ENCODE assay signal across 10 cellular contexts in genomic region chr11:119319136-119319701, GRCh38. TPM values are rescaled to one million over a fixed set of nuclear protein-coding genes. Genes with fewer than 3 reads are reported as not detected.
A peak's percentile ranks its signal among the peaks of the same experiment; 100 is the strongest.
DNase-seq lines count a peak whose midpoint lies in the region; ATAC-seq and TF ChIP-seq lines count a peak whose summit lies in the region.
"Had no signal": no experiment of that assay in that cellular context is flagged by ENCODE, and none has a peak within 500 bp of the region (broad histone marks: within the 10 kb centered on the region; RNA-seq: fewer than 3 reads in every experiment).

No MANE protein-coding gene starts in this region.

- H3K9ac ChIP-seq in HUES48 (ENCODE audit: low read depth, low read length) = no peak overlapping the region
- H3K9ac ChIP-seq in neural progenitor cell = no peak overlapping the region

- peak overlapping the region; percentile 89 for H3K4me2 ChIP-seq in neural progenitor cell

- H3K27ac Mint-ChIP-seq in CD4-positive, CD25-positive, alpha-beta regulatory T cell = peak overlapping the region; percentile 48 to 95 (median 66)
- H3K27ac Mint-ChIP-seq in neural progenitor cell = peak overlapping the region; percentile 70

- H4K20me1 ChIP-seq in neural progenitor cell (ENCODE audit: low read depth) = peaks cover 6% of the 10 kb centered on the region

- no peak overlapping the region for H3K4me3 ChIP-seq in CD4-positive, CD25-positive, alpha-beta regulatory T cell (ENCODE audit: low read depth, low read length)
- H3K4me3 ChIP-seq in HUES48 (ENCODE audit: low read depth, low read length) = no peak overlapping the region
- H3K4me3 ChIP-seq in neural progenitor cell = no peak overlapping the region

- H3K36me3 Mint-ChIP-seq in CD4-positive, CD25-positive, alpha-beta regulatory T cell = no peaks in the 10 kb centered on the region
- no peaks in the 10 kb centered on the region for H3K36me3 Mint-ChIP-seq in neural progenitor cell

- no peaks in the 10 kb centered on the region for H3K9me3 ChIP-seq in CD4-positive, CD25-positive, alpha-beta regulatory T cell (ENCODE audit: control insufficient read depth in 2 of 2, low read length in 2 of 2)
- H3K9me3 ChIP-seq in HUES48 (ENCODE audit: control insufficient read depth, insufficient read depth, low read length) (no peaks in the 10 kb centered on the region), neural progenitor cell (ENCODE audit: low read depth) (no peaks in the 10 kb centered on the region)

- H2AFZ ChIP-seq in neural progenitor cell (replicated peaks) = peak overlapping the region; percentile 27

- no peaks in the 10 kb centered on the region for H3K27me3 ChIP-seq in CD4-positive, CD25-positive, alpha-beta regulatory T cell (ENCODE audit: control insufficient read depth, insufficient read depth, low read length)
- H3K27me3 ChIP-seq in HUES48 (ENCODE audit: control insufficient read depth, insufficient read depth, low read length) = peaks cover 40% of the 10 kb centered on the region
- H3K27me3 ChIP-seq in neural progenitor cell = peaks cover 35% of the 10 kb centered on the region
- no peaks in the 10 kb centered on the region for H3K27me3 ChIP-seq in foreskin keratinocyte

- peaks cover 19% of the 10 kb centered on the region for H3K27me3 Mint-ChIP-seq in CD4-positive, CD25-positive, alpha-beta regulatory T cell
- peaks cover 15% of the 10 kb centered on the region for H3K27me3 Mint-ChIP-seq in neural progenitor cell (ENCODE audit: insufficient read depth, low read depth)

- no peak for DNase-seq in CD4-positive, CD25-positive, alpha-beta regulatory T cell
- DNase-seq in dermis blood vessel endothelial cell = peak; percentile 40
- no peak for DNase-seq in neural progenitor cell (ENCODE audit: low spot score)
- no peak for DNase-seq in COLO829 (ENCODE audit: low spot score)
- DNase-seq in foreskin keratinocyte = no peak
- DNase-seq in mucosa of gallbladder (ENCODE audit: low spot score) = no peak

- H3K79me2 ChIP-seq in neural progenitor cell (ENCODE audit: low read depth) = no peaks in the 10 kb centered on the region

- H3K36me3 ChIP-seq in CD4-positive, CD25-positive, alpha-beta regulatory T cell (ENCODE audit: control insufficient read depth, insufficient read depth, low read length) = no peaks in the 10 kb centered on the region
- H3K36me3 ChIP-seq in HUES48 (ENCODE audit: control insufficient read depth, insufficient read depth, low read length) = no peaks in the 10 kb centered on the region
- H3K36me3 ChIP-seq in neural progenitor cell = no peaks in the 10 kb centered on the region

- peak overlapping the region; percentile 55 for H3K27ac ChIP-seq in CD4-positive, CD25-positive, alpha-beta regulatory T cell (ENCODE audit: insufficient read depth, low read length, poor library complexity, severe bottlenecking)
- H3K27ac ChIP-seq in HUES48 (ENCODE audit: low read depth, low read length) (peak overlapping the region; percentile 66), neural progenitor cell (no peak overlapping the region), foreskin keratinocyte (no peak overlapping the region)

- peak overlapping the region; percentile 80 to 95 (median 88) for H3K4me3 Mint-ChIP-seq in CD4-positive, CD25-positive, alpha-beta regulatory T cell
- H3K4me3 Mint-ChIP-seq in neural progenitor cell = peak overlapping the region; percentile 12

- no peaks in the 10 kb centered on the region for H3K9me3 Mint-ChIP-seq in CD4-positive, CD25-positive, alpha-beta regulatory T cell
- H3K9me3 Mint-ChIP-seq in neural progenitor cell = no peaks in the 10 kb centered on the region

- peaks cover 62% of the 10 kb centered on the region for H3K4me1 ChIP-seq in CD4-positive, CD25-positive, alpha-beta regulatory T cell (ENCODE audit: control insufficient read depth, insufficient read depth, low read length, poor library complexity, severe bottlenecking)
- H3K4me1 ChIP-seq in HUES48 (ENCODE audit: control insufficient read depth, insufficient read depth, low read length) (peaks cover 53% of the 10 kb centered on the region), neural progenitor cell (peaks cover 63% of the 10 kb centered on the region), foreskin keratinocyte (no peaks in the 10 kb centered on the region)

- H3K4me1 Mint-ChIP-seq in CD4-positive, CD25-positive, alpha-beta regulatory T cell = peaks cover 5 to 52% (median 16%) of the 10 kb centered on the region in 4 donors
- peaks cover 48% of the 10 kb centered on the region for H3K4me1 Mint-ChIP-seq in neural progenitor cell

- peaks cover 49% of the 10 kb centered on the region for H3F3A ChIP-seq in neural progenitor cell (ENCODE audit: low read depth)

- ATAC-seq in CD4-positive, CD25-positive, alpha-beta regulatory T cell (ENCODE audit: low read depth in 2 of 2) = no peak
- ATAC-seq in esophagus mucosa (no peak), foreskin keratinocyte (no peak)

- TF ChIP-seq CTCF in neural progenitor cell (IDR thresholded peaks at IDR 0.05) (no peak), foreskin keratinocyte (conservative IDR thresholded peaks at IDR 0.05) (no peak)

RNA-seq across cellular contexts. Expression of gene MCAM, which starts 2.3 kb away (rescaled TPM):
- total RNA-seq in CD4-positive, CD25-positive, alpha-beta regulatory T cell = 10.1 TPM
- 1 to 10 TPM in 3 of 4 donors, under 1 TPM in 1; 0.37 to 1.6 (median 1.5) TPM for polyA plus RNA-seq in CD4-positive, CD25-positive, alpha-beta regulatory T cell
- 1,172 and 1,718 TPM in 2 replicates for total RNA-seq in dermis blood vessel endothelial cell
- total RNA-seq in neural progenitor cell (ENCODE audit: low replicate concordance) = 23.3 and 28.2 TPM in 2 replicates
- total RNA-seq in esophagus mucosa = 25.0 TPM
- total RNA-seq in foreskin keratinocyte = 25.5 and 34.0 TPM in 2 replicates
- 12.5 and 20.2 TPM in 2 replicates for polyA plus RNA-seq in foreskin keratinocyte
- total RNA-seq in mucosa of gallbladder = 130 TPM

RNA-seq across cellular contexts. Expression of gene RNF26, which starts 15.1 kb away (rescaled TPM):
- total RNA-seq in CD4-positive, CD25-positive, alpha-beta regulatory T cell = 21.0 TPM
- 10 to 100 TPM; 27.5 to 38.3 (median 37.4) TPM for polyA plus RNA-seq in CD4-positive, CD25-positive, alpha-beta regulatory T cell
- total RNA-seq in dermis blood vessel endothelial cell = 3.2 and 16.8 TPM in 2 replicates
- total RNA-seq in neural progenitor cell (ENCODE audit: low replicate concordance) = 17.1 and 48.2 TPM in 2 replicates
- total RNA-seq in esophagus mucosa = 22.2 TPM
- 30.1 and 35.2 TPM in 2 replicates for total RNA-seq in foreskin keratinocyte
- 41.0 and 49.9 TPM in 2 replicates for polyA plus RNA-seq in foreskin keratinocyte
- total RNA-seq in mucosa of gallbladder = 36.4 TPM

RNA-seq across cellular contexts. Expression of gene C1QTNF5, which starts 21.5 kb away (rescaled TPM):
- total RNA-seq in CD4-positive, CD25-positive, alpha-beta regulatory T cell = not detected
- polyA plus RNA-seq in CD4-positive, CD25-positive, alpha-beta regulatory T cell = not detected
- 60.2 and 127 TPM in 2 replicates for total RNA-seq in dermis blood vessel endothelial cell
- total RNA-seq in neural progenitor cell (ENCODE audit: low replicate concordance) = 0.90 and 3.4 TPM in 2 replicates
- 2.0 TPM for total RNA-seq in esophagus mucosa
- total RNA-seq in foreskin keratinocyte = not detected in 2 replicates
- polyA plus RNA-seq in foreskin keratinocyte = 0.03 and 0.07 TPM in 2 replicates
- total RNA-seq in mucosa of gallbladder = 32.9 TPM

RNA-seq across cellular contexts. Expression of gene MFRP, which starts 27.3 kb away (rescaled TPM):
- total RNA-seq in CD4-positive, CD25-positive, alpha-beta regulatory T cell = not detected
- not detected for polyA plus RNA-seq in CD4-positive, CD25-positive, alpha-beta regulatory T cell
- not detected in 2 replicates for total RNA-seq in dermis blood vessel endothelial cell
- total RNA-seq in neural progenitor cell (ENCODE audit: low replicate concordance) = not detected in 2 replicates
- total RNA-seq in esophagus mucosa = not detected
- total RNA-seq in foreskin keratinocyte = not detected in 2 replicates
- not detected in 2 replicates for polyA plus RNA-seq in foreskin keratinocyte
- total RNA-seq in mucosa of gallbladder = not detected
- total RNA-seq: frontal cortex, renal cortical epithelial cell had no signal

Comparison
In these comparisons a context has a peak if more than half of its experiments do, and no peak if none do; other contexts are left out.
1. H3K27ac ChIP-seq: peak in CD4-positive, CD25-positive, alpha-beta regulatory T cell (single experiment) and HUES48 (single experiment); none in neural progenitor cell (single experiment) and foreskin keratinocyte (single experiment).